12 cellular contexts compared by ENCODE assay signal in the genomic region with DNA sequence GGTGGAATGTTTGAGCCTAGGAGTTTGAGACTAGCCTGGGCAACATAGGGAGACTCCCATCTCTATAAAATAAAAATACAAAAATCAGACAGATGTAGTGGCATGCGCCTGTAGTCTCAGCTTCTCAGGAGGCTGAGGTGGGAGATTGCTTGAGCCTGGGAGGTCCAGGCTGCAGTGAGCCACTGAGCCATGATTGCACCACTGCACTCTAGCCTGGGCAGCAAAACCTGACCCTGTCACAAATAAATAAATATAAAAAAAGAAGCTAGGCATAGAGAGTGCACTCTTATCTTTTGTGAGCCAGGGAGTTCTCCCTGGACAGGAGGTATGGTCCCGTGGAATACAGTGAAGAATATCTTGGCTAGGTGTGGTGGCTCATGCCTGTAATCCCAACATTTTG.
DNase-seq lines count a peak whose midpoint lies in the region; ATAC-seq, FAIRE-seq and TF ChIP-seq lines count a peak whose summit lies in the region.
"Had no signal": no experiment of that assay in that cellular context is flagged by ENCODE, and none has a peak within 500 bp of the region (broad histone marks: within the 10 kb centered on the region; RNA-seq: fewer than 3 reads in every experiment).

No MANE protein-coding gene starts in this region.

- ATAC-seq in GM19467 (IDR thresholded peaks at IDR 0.05; ENCODE audit: unreplicated experiment): peak; percentile 12
- peak; percentile 19 for ATAC-seq in HG02981 (IDR thresholded peaks at IDR 0.05; ENCODE audit: unreplicated experiment)
- ATAC-seq in GM18520 (IDR thresholded peaks at IDR 0.05; ENCODE audit: unreplicated experiment): no peak

- no peak for DNase-seq in putamen (ENCODE audit: low spot score)
- no peak for DNase-seq in urothelium cell line (ENCODE audit: low spot score)
- no peak for DNase-seq in NCI-H345 (lab: John Stamatoyannopoulos, UW)
- DNase-seq: endodermal cell had no signal

- H3K4me2 ChIP-seq in BLaER1 (peak overlapping the region; percentile 54), SU-DHL-6 (ENCODE audit: low read depth, low read length, poor library complexity, severe bottlenecking) (peak overlapping the region; percentile 100)

- peak overlapping the region; percentile 10; the same call in 1 of the 2 replicates for H3K27ac ChIP-seq in BLaER1
- H3K27ac ChIP-seq in SU-DHL-6 (ENCODE audit: low read depth, low read length): peak overlapping the region; percentile 89
- H3K27ac ChIP-seq: prostate gland had no signal

- H3K27me3 ChIP-seq in BLaER1 (no peaks in the 10 kb centered on the region), SU-DHL-6 (ENCODE audit: low read length) (no peaks in the 10 kb centered on the region)

- peaks cover 44% of the 10 kb centered on the region for H3K79me2 ChIP-seq in SU-DHL-6 (ENCODE audit: insufficient read depth, low read length)

- H3K36me3 ChIP-seq in BLaER1 (no peaks in the 10 kb centered on the region), SU-DHL-6 (ENCODE audit: low read length) (peaks cover 39% of the 10 kb centered on the region)
- H3K36me3 ChIP-seq: prostate gland had no signal

- no peak overlapping the region for H3K9ac ChIP-seq in BLaER1
- peak overlapping the region; percentile 49 for H3K9ac ChIP-seq in SU-DHL-6 (ENCODE audit: low read length)

- H3K4me1 ChIP-seq in BLaER1: no peaks in the 10 kb centered on the region
- H3K4me1 ChIP-seq: prostate gland had no signal

- H3K9me3 ChIP-seq in BLaER1 (no peaks in the 10 kb centered on the region), SU-DHL-6 (ENCODE audit: insufficient read depth, low read length) (no peaks in the 10 kb centered on the region)
- H3K9me3 ChIP-seq: prostate gland had no signal

- no peak overlapping the region for H2AFZ ChIP-seq in SU-DHL-6 (ENCODE audit: low read depth, low read length, severe bottlenecking)

- no peak for FAIRE-seq in urothelium cell line (lab: Jason Lieb, UNC)
- FAIRE-seq: islet of Langerhans, TTC549 had no signal

- H3K4me3 ChIP-seq in BLaER1: no peak overlapping the region; the same call in 1 of the 2 replicates
- H3K4me3 ChIP-seq in SU-DHL-6 (ENCODE audit: insufficient read depth, low read length, poor library complexity, severe bottlenecking): peak overlapping the region; percentile 46
- H3K4me3 ChIP-seq: prostate gland had no signal

- no peak for TF ChIP-seq CTCF in SU-DHL-6 (IDR thresholded peaks at IDR 0.05; ENCODE audit: insufficient read depth, low read length, poor library complexity, severe bottlenecking)

- no peaks in the 10 kb centered on the region for H3K9me2 ChIP-seq in SU-DHL-6 (replicated peaks; ENCODE audit: insufficient read depth, low read length)

- H3F3A ChIP-seq in SU-DHL-6 (ENCODE audit: insufficient read depth): peaks cover 37% of the 10 kb centered on the region

- no peaks in the 10 kb centered on the region for H4K20me1 ChIP-seq in BLaER1
- H4K20me1 ChIP-seq in SU-DHL-6 (ENCODE audit: low read depth, low read length): no peaks in the 10 kb centered on the region
